Comparison of ENCODE assay signal across 13 cellular contexts in the genomic region with DNA sequence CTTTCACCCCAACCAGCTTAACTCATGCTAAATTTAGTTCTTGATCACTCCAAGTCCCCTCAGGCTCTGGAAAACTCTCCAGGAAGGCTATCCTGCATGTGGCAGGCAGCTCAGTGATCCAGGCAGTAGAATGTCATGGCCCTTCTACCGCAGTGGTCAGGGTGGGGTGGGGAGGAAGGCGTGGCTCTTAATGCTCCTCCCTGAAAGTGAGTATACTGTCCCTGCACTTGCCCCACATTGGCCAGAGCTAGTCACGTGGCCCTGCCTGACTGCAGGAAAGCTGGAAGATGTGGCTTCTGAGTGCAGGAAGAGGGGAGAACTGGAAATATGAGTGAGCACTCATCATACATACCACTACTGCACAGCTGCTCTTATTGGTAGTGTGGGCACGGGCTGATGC.
"Had no signal": no experiment of that assay in that cellular context is flagged by ENCODE, and none has a peak within 500 bp of the region (broad histone marks: within the 10 kb centered on the region; RNA-seq: fewer than 3 reads in every experiment).

No MANE protein-coding gene starts in this region.

- H3K27me3 ChIP-seq: body of pancreas, left lung had no signal

- FAIRE-seq: frontal cortex had no signal

- H3K36me3 ChIP-seq: left lung, thoracic aorta had no signal

- ATAC-seq: body of pancreas; left lung; stimulated activated naive CD8-positive, alpha-beta T cell treated with anti-CD3 and anti-CD28 coated beads, Interleukin-15, amount 100 ng/mL, for 72 hours had no signal

- H3K4me3 ChIP-seq: body of pancreas, left lung, thoracic aorta had no signal

- DNase-seq: activated CD4-positive, alpha-beta T cell treated with anti-CD3 and anti-CD28 coated beads for 48 hours; activated CD8-positive, alpha-beta memory T cell treated with anti-CD3 and anti-CD28 coated beads for 24 hours; amniotic stem cell; body of pancreas; cortex of kidney; effector CD8-positive, alpha-beta T cell; islet precursor cell; left lung; mesenchymal stem cell; stimulated activated CD4-positive, alpha-beta T cell treated with anti-CD3 and anti-CD28 coated beads, Interleukin-4, amount 100 ng/mL, for 4 hours; stimulated activated naive CD8-positive, alpha-beta T cell treated with anti-CD3 and anti-CD28 coated beads, Interleukin-15, amount 100 ng/mL, for 72 hours had no signal

- H3K27ac ChIP-seq: body of pancreas, left lung, thoracic aorta had no signal

- H3K9me3 ChIP-seq: body of pancreas, left lung, thoracic aorta had no signal

- H3K4me1 ChIP-seq: body of pancreas, left lung had no signal
